In genomic region chr11:93000511-93001476, GRCh38 we compare ENCODE assay signal across 15 cellular contexts. TPM values are rescaled to one million over a fixed set of nuclear protein-coding genes. Genes with fewer than 3 reads are reported as not detected.
DNase-seq lines count a peak whose midpoint lies in the region; ATAC-seq, FAIRE-seq and TF ChIP-seq lines count a peak whose summit lies in the region.
"Had no signal": no experiment of that assay in that cellular context is flagged by ENCODE, and none has a peak within 500 bp of the region (broad histone marks: within the 10 kb centered on the region; RNA-seq: fewer than 3 reads in every experiment).

No MANE protein-coding gene starts in this region.

- peak overlapping the region; percentile 94 for H2BK5ac ChIP-seq in IMR-90 (ENCODE audit: low read depth, low read length, poor library complexity, severe bottlenecking)

- no peak for TF ChIP-seq POLR2A in IMR-90 (IDR thresholded peaks at IDR 0.05; ENCODE audit: low read depth, low read length)

- H2BK20ac ChIP-seq in IMR-90 (ENCODE audit: low read depth, low read length) = peak overlapping the region; percentile 38

- in situ Hi-C loops in IMR-90 (cut with MboI; ENCODE audit: low sequenced_read_pairs) = loop anchor here (25.0 kb wide), 1 partner anchor 1137 kb away; the partner anchor contains the start of gene PANX1

- H3K9me3 ChIP-seq in IMR-90 (ENCODE audit: control insufficient read depth, insufficient read depth, low read length) (no peaks in the 10 kb centered on the region), neural progenitor cell (ENCODE audit: low read depth) (no peaks in the 10 kb centered on the region)
- H3K9me3 ChIP-seq: mucosa of descending colon had no signal

- peak; percentile 90 for ATAC-seq in IMR-90 (ENCODE audit: low read depth)
- no peak for ATAC-seq in HG03097 (IDR thresholded peaks at IDR 0.05; ENCODE audit: low FRiP score, unreplicated experiment)
- ATAC-seq: mucosa of descending colon had no signal

- intact Hi-C loops in IMR-90 (cut with micrococcal nuclease) = loop anchor here (2.0 kb wide), 1 partner anchor 54 kb away; no protein-coding TSS in a partner anchor

- H3K79me2 ChIP-seq in neural progenitor cell (ENCODE audit: low read depth) = no peaks in the 10 kb centered on the region

- H3K36me3 ChIP-seq in IMR-90 (ENCODE audit: control insufficient read depth, insufficient read depth, low read length) = no peaks in the 10 kb centered on the region
- H3K36me3 ChIP-seq in neural progenitor cell = no peaks in the 10 kb centered on the region
- H3K36me3 ChIP-seq: stomach had no signal

- no peaks in the 10 kb centered on the region for H3K36me3 Mint-ChIP-seq in neural progenitor cell

- peak overlapping the region; percentile 72 for H3K18ac ChIP-seq in IMR-90 (ENCODE audit: low read depth, low read length)

- FAIRE-seq in islet of Langerhans (lab: Jason Lieb, UNC) = peak; percentile 41

- no peak for TF ChIP-seq CTCF in IMR-90 (conservative IDR thresholded peaks at IDR 0.05; ENCODE audit: low read depth, low read length)
- no peak for TF ChIP-seq CTCF in neural progenitor cell (IDR thresholded peaks at IDR 0.05)

- no peaks in the 10 kb centered on the region for H3K79me1 ChIP-seq in IMR-90 (ENCODE audit: low read depth in 1 of 2, low read length in 2 of 2)

- CTCF ChIA-PET in IMR-90 (lab: Yijun Ruan, JAX) = interaction anchor here (0.8 kb wide), 1 partner anchor 160 kb away, joined by 3 read pairs; no protein-coding TSS in a partner anchor

- H3K27ac Mint-ChIP-seq in neural progenitor cell = no peak overlapping the region

- no TSS peak for BruUV-seq in IMR-90 (replicated peaks; lab: Mats Ljungman, UMichigan)

- peak overlapping the region; percentile 22; the same call in 1 of the 2 replicates for H4K91ac ChIP-seq in IMR-90 (ENCODE audit: insufficient read depth, low read depth, low read length)

- peak overlapping the region; percentile 16; the same call in 1 of the 2 replicates for H3K14ac ChIP-seq in IMR-90 (replicated peaks; ENCODE audit: low read depth, low read length)

- H2AK5ac ChIP-seq in IMR-90 (ENCODE audit: low read depth, low read length) = peak overlapping the region; percentile 32; the same call in 1 of the 2 replicates

- H3K4me3 Mint-ChIP-seq in neural progenitor cell = no peak overlapping the region

- no peaks in the 10 kb centered on the region for H3F3A ChIP-seq in neural progenitor cell (ENCODE audit: low read depth)

- H2AFZ ChIP-seq in IMR-90 (replicated peaks; ENCODE audit: low read length, poor library complexity) = no peak overlapping the region
- H2AFZ ChIP-seq in neural progenitor cell (replicated peaks) = no peak overlapping the region

- H3K4me3 ChIP-seq in IMR-90 (ENCODE audit: insufficient read depth, low read depth, low read length) = no peak overlapping the region
- H3K4me3 ChIP-seq in neural progenitor cell = no peak overlapping the region
- H3K4me3 ChIP-seq: mucosa of descending colon, stomach had no signal

- peak overlapping the region; percentile 2; the same call in 1 of the 3 replicates for H2BK15ac ChIP-seq in IMR-90 (ENCODE audit: low read depth, low read length)

- 100% methylated on average over 1 of the region's 2 CpGs; no CpG with 5 or more reads in 1 of the 2 experiments for WGBS in IMR-90 (ENCODE audit: extremely low coverage in 2 of 2, insufficient read length in 1 of 2), 2 experiments

- no peak overlapping the region for H3K9ac ChIP-seq in IMR-90 (ENCODE audit: low read depth, low read length)
- no peak overlapping the region for H3K9ac ChIP-seq in neural progenitor cell

- H3K23ac ChIP-seq in IMR-90 (ENCODE audit: low read depth, low read length) = peak overlapping the region; percentile 49; the same call in 1 of the 2 replicates

- H3K27me3 Mint-ChIP-seq in neural progenitor cell (ENCODE audit: insufficient read depth, low read depth) = no peaks in the 10 kb centered on the region

- H3K9me1 ChIP-seq in IMR-90 (ENCODE audit: insufficient read depth, low read length) = 0 out of 2 replicates have a peak, but pooled peaks cover 5% of the 10 kb centered on the region

- peak; percentile 65 for DNase-seq in AG08395 (ENCODE audit: low spot score)
- peak; percentile 95 for DNase-seq in IMR-90
- peak; percentile 86 for DNase-seq in amniotic epithelial cell (ENCODE audit: low read depth)
- no peak for DNase-seq in HuH-7.5 (ENCODE audit: low spot score)
- DNase-seq in neural progenitor cell (ENCODE audit: low spot score) = no peak
- DNase-seq in C1 segment of cervical spinal cord (lab: John Stamatoyannopoulos, UW) = no peak
- DNase-seq: activated CD4-positive, alpha-beta T cell treated with anti-CD3 and anti-CD28 coated beads, Interleukin-2, amount 50 U/mL, for 4 hours; mucosa of descending colon; RPMI8226; stimulated activated CD4-positive, alpha-beta T cell treated with anti-CD3 and anti-CD28 coated beads, Interleukin-15, amount 100 ng/mL, for 24 hours; stomach had no signal

- POLR2A ChIA-PET in IMR-90 (lab: Charles Lee; ENCODE audit: unreplicated experiment) = no interaction called here

- peak overlapping the region; percentile 68; the same call in 1 of the 2 replicates for H3K27ac ChIP-seq in IMR-90 (ENCODE audit: insufficient read depth, low read length)
- no peak overlapping the region for H3K27ac ChIP-seq in neural progenitor cell
- H3K27ac ChIP-seq: C4-2B, stomach had no signal

- no peak overlapping the region for H2AK9ac ChIP-seq in IMR-90 (replicated peaks; ENCODE audit: low read depth, low read length, poor library complexity)

- H3K4me2 ChIP-seq in IMR-90 (ENCODE audit: low read depth, low read length) = no peak overlapping the region
- H3K4me2 ChIP-seq in neural progenitor cell = no peak overlapping the region

- peak overlapping the region; percentile 56 for H2BK120ac ChIP-seq in IMR-90 (ENCODE audit: low read depth, low read length)

- H4K20me1 ChIP-seq in IMR-90 (ENCODE audit: insufficient read depth, low read length) (no peaks in the 10 kb centered on the region), neural progenitor cell (ENCODE audit: low read depth) (no peaks in the 10 kb centered on the region)

- no peaks in the 10 kb centered on the region for H3K27me3 ChIP-seq in IMR-90 (ENCODE audit: control insufficient read depth, insufficient read depth, low read length)
- H3K27me3 ChIP-seq in neural progenitor cell = no peaks in the 10 kb centered on the region
- H3K27me3 ChIP-seq: stomach had no signal

- H3K4me1 Mint-ChIP-seq in neural progenitor cell = peaks cover 9% of the 10 kb centered on the region

- peaks cover 9% of the 10 kb centered on the region for H3K9me3 Mint-ChIP-seq in neural progenitor cell

- H3K4me1 ChIP-seq in IMR-90 (ENCODE audit: control insufficient read depth, insufficient read depth, low read length) (peaks cover 6% of the 10 kb centered on the region), neural progenitor cell (no peaks in the 10 kb centered on the region)
- H3K4me1 ChIP-seq: stomach had no signal

- peak overlapping the region in 1 of 2 experiments; percentile 76; a peak in 2 of 4 replicates for H4K8ac ChIP-seq in IMR-90 (ENCODE audit: low read depth in 2 of 2, low read length in 2 of 2)

- dilution Hi-C loops in IMR-90 (cut with HindIII; ENCODE audit: low sequenced_read_pairs, unreplicated experiment) = no loop called here

- peak; percentile 16; the same call in 1 of the 2 replicates for TF ChIP-seq RAD21 in IMR-90 (IDR thresholded peaks at IDR 0.05; ENCODE audit: low read length)

- peak overlapping the region; percentile 70 for H3K56ac ChIP-seq in IMR-90 (ENCODE audit: extremely low read depth, insufficient read depth, low read length)

- peak overlapping the region; percentile 50 for H3K4ac ChIP-seq in IMR-90 (ENCODE audit: low read depth, low read length)

- no peak overlapping the region for H4K5ac ChIP-seq in IMR-90 (ENCODE audit: low read depth, low read length)

TF ChIP-seq in IMR-90, 13 proteins besides CTCF, POLR2A, EP300 and RAD21:
- TF ChIP-seq USF2 (IDR thresholded peaks at IDR 0.05; ENCODE audit: low read depth, low read length) = no peak
- 0 out of 2 replicates have a peak, but pooled peaks have one; percentile 17 for TF ChIP-seq MXI1 (IDR thresholded peaks at IDR 0.05; ENCODE audit: borderline replicate concordance, low read depth, low read length)
- peak; percentile 85 for TF ChIP-seq MAFK (IDR thresholded peaks at IDR 0.05; ENCODE audit: low read depth, low read length)
- TF ChIP-seq FOS (IDR thresholded peaks at IDR 0.05; ENCODE audit: low read depth, low read length) = peak; percentile 75; the same call in 1 of the 2 replicates
- TF ChIP-seq NFE2L2 (IDR thresholded peaks at IDR 0.05; ENCODE audit: low read depth, low read length) = peak; percentile 99
- TF ChIP-seq BHLHE40 (IDR thresholded peaks at IDR 0.05; ENCODE audit: low read depth, low read length) = 0 out of 2 replicates have a peak, but pooled peaks have one; percentile 30
- TF ChIP-seq SMC3 (IDR thresholded peaks at IDR 0.05; ENCODE audit: low read depth, low read length) = no peak
- peak; percentile 91 for TF ChIP-seq CEBPB (IDR thresholded peaks at IDR 0.05; ENCODE audit: low read depth, low read length)
- peak; percentile 62 for TF ChIP-seq RCOR1 (IDR thresholded peaks at IDR 0.05; ENCODE audit: insufficient replicate concordance, low read length)

RNA-seq across cellular contexts. Expression of gene MTNR1B, which starts 31.3 kb away (rescaled TPM):
- total RNA-seq in IMR-90 (2012; rRNA removed) (under 0.01 TPM in 1 of 2 replicates, not detected in the other), neural progenitor cell (ENCODE audit: low replicate concordance) (not detected in 2 replicates)
- polyA plus RNA-seq in IMR-90 (2012; rRNA removed) = 0.07 TPM in 1 of 2 replicates, not detected in the other
- 0.02 TPM in 1 of 2 replicates, not detected in the other for polyA plus RNA-seq in IMR-90 (2012; cell fraction: cytosol; rRNA removed)
- polyA plus RNA-seq in IMR-90 (2012; cell fraction: nucleus; rRNA removed; ENCODE audit: low replicate concordance) = 0.09 and 0.10 TPM in 2 replicates
- total RNA-seq: mucosa of descending colon had no signal
- polyA plus RNA-seq: adipose tissue, stomach had no signal

Comparison
In these comparisons a context has a peak if more than half of its experiments do, and no peak if none do; other contexts are left out.
1. DNase-seq: peak in AG08395 (single experiment), IMR-90 (single experiment) and amniotic epithelial cell (single experiment); none in HuH-7.5 (single experiment), neural progenitor cell (single experiment) and C1 segment of cervical spinal cord (0 of 14).